Comparison of ENCODE assay signal across 1 cellular context in genomic region chr1:61056674-61057439, GRCh38.
TF ChIP-seq lines count a peak whose summit lies in the region.

No MANE protein-coding gene starts in this region.

TF ChIP-seq in HepG2, 621 proteins besides CTCF, POLR2A, EP300 and RAD21 (continued from another document and continues in another):
- TF ChIP-seq CBX2 (IDR thresholded peaks at IDR 0.05; ENCODE audit: low read depth, low read length) (peak; percentile 64; the same call in 1 of the 2 replicates), CBX2 (CRISPR knock-in tag; IDR thresholded peaks at IDR 0.05; ENCODE audit: low read depth) (no peak), PCBP2 (optimal IDR thresholded peaks at IDR 0.05; ENCODE audit: low read depth, low read length, poor library complexity, severe bottlenecking) (no peak), CEBPB (IDR thresholded peaks at IDR 0.05; ENCODE audit: borderline replicate concordance, low read depth, low read length) (peak; percentile 14; the same call in 1 of the 2 replicates), NRL (CRISPR knock-in tag; IDR thresholded peaks at IDR 0.05; ENCODE audit: borderline replicate concordance) (peak; percentile 66; the same call in 1 of the 2 replicates), ZNF512B (CRISPR knock-in tag; IDR thresholded peaks at IDR 0.05; ENCODE audit: borderline replicate concordance) (peak; percentile 22; the same call in 1 of the 2 replicates), ZNF614 (CRISPR knock-in tag; IDR thresholded peaks at IDR 0.05; ENCODE audit: borderline replicate concordance) (peak; percentile 45; the same call in 1 of the 2 replicates), ZFP82 (CRISPR knock-in tag; IDR thresholded peaks at IDR 0.05; ENCODE audit: borderline replicate concordance) (no peak), HOXA9 (CRISPR knock-in tag; IDR thresholded peaks at IDR 0.05; ENCODE audit: borderline replicate concordance) (no peak), RFX3 (CRISPR knock-in tag; IDR thresholded peaks at IDR 0.05) (no peak), MIER3 (CRISPR knock-in tag; IDR thresholded peaks at IDR 0.05; ENCODE audit: borderline replicate concordance) (no peak), SOX13 (IDR thresholded peaks at IDR 0.05) (no peak), SOX13 (CRISPR knock-in tag; conservative IDR thresholded peaks at IDR 0.05 in 1 of 2, IDR thresholded peaks at IDR 0.05 in 1 of 2) (0 out of 4 replicates have a peak, but pooled peaks of 1 of the 2 experiments have one; percentile 21), GATAD2A (CRISPR knock-in tag; IDR thresholded peaks at IDR 0.05) (peak; percentile 52; the same call in 1 of the 2 replicates), MXD4 (CRISPR knock-in tag; IDR thresholded peaks at IDR 0.05) (0 out of 2 replicates have a peak, but pooled peaks have one; percentile 50), SRY (CRISPR knock-in tag; IDR thresholded peaks at IDR 0.05) (no peak), ZNF292 (CRISPR knock-in tag; IDR thresholded peaks at IDR 0.05; ENCODE audit: borderline replicate concordance, low read depth) (peak; percentile 72; the same call in 1 of the 2 replicates), STAG1 (CRISPR knock-in tag; IDR thresholded peaks at IDR 0.05) (peak; percentile 5; the same call in 1 of the 2 replicates), NCOA2 (CRISPR knock-in tag; IDR thresholded peaks at IDR 0.05) (no peak), ZUFSP (CRISPR knock-in tag; IDR thresholded peaks at IDR 0.05; ENCODE audit: borderline replicate concordance) (no peak), TBL1XR1 (IDR thresholded peaks at IDR 0.05; ENCODE audit: borderline replicate concordance, low read length, partially characterized antibody) (no peak), TFDP1 (CRISPR knock-in tag; IDR thresholded peaks at IDR 0.05; ENCODE audit: borderline replicate concordance) (peak; percentile 29; the same call in 1 of the 2 replicates), KDM2A (CRISPR knock-in tag; IDR thresholded peaks at IDR 0.05; ENCODE audit: borderline replicate concordance, low read depth) (peak; percentile 35; the same call in 1 of the 2 replicates), ZNF18 (CRISPR knock-in tag; IDR thresholded peaks at IDR 0.05; ENCODE audit: insufficient replicate concordance) (no peak), PCBP1 (IDR thresholded peaks at IDR 0.05; ENCODE audit: borderline replicate concordance, low read depth, low read length) (0 out of 2 replicates have a peak, but pooled peaks have one; percentile 34), AGO2 (optimal IDR thresholded peaks at IDR 0.05; ENCODE audit: low read depth, low read length) (no peak), ZNF101 (CRISPR knock-in tag; IDR thresholded peaks at IDR 0.05; ENCODE audit: borderline replicate concordance, low read depth) (no peak), SP1 (IDR thresholded peaks at IDR 0.05) (no peak), SP1 (CRISPR knock-in tag; IDR thresholded peaks at IDR 0.05) (no peak), SAP130 (CRISPR knock-in tag; IDR thresholded peaks at IDR 0.05; ENCODE audit: low read depth) (peak; percentile 68), KAT7 (CRISPR knock-in tag; IDR thresholded peaks at IDR 0.05; ENCODE audit: borderline replicate concordance) (peak; percentile 82), MEIS2 (CRISPR knock-in tag; IDR thresholded peaks at IDR 0.05) (0 out of 2 replicates have a peak, but pooled peaks have one; percentile 50), ZFP91 (CRISPR knock-in tag; IDR thresholded peaks at IDR 0.05; ENCODE audit: borderline replicate concordance) (peak; percentile 99), KLF16 (CRISPR knock-in tag; IDR thresholded peaks at IDR 0.05) (peak in 1 of 2 experiments; percentile 41; a peak in 1 of 4 replicates), ZNF263 (CRISPR knock-in tag; IDR thresholded peaks at IDR 0.05) (no peak)
- TF ChIP-seq, protein P1, sequence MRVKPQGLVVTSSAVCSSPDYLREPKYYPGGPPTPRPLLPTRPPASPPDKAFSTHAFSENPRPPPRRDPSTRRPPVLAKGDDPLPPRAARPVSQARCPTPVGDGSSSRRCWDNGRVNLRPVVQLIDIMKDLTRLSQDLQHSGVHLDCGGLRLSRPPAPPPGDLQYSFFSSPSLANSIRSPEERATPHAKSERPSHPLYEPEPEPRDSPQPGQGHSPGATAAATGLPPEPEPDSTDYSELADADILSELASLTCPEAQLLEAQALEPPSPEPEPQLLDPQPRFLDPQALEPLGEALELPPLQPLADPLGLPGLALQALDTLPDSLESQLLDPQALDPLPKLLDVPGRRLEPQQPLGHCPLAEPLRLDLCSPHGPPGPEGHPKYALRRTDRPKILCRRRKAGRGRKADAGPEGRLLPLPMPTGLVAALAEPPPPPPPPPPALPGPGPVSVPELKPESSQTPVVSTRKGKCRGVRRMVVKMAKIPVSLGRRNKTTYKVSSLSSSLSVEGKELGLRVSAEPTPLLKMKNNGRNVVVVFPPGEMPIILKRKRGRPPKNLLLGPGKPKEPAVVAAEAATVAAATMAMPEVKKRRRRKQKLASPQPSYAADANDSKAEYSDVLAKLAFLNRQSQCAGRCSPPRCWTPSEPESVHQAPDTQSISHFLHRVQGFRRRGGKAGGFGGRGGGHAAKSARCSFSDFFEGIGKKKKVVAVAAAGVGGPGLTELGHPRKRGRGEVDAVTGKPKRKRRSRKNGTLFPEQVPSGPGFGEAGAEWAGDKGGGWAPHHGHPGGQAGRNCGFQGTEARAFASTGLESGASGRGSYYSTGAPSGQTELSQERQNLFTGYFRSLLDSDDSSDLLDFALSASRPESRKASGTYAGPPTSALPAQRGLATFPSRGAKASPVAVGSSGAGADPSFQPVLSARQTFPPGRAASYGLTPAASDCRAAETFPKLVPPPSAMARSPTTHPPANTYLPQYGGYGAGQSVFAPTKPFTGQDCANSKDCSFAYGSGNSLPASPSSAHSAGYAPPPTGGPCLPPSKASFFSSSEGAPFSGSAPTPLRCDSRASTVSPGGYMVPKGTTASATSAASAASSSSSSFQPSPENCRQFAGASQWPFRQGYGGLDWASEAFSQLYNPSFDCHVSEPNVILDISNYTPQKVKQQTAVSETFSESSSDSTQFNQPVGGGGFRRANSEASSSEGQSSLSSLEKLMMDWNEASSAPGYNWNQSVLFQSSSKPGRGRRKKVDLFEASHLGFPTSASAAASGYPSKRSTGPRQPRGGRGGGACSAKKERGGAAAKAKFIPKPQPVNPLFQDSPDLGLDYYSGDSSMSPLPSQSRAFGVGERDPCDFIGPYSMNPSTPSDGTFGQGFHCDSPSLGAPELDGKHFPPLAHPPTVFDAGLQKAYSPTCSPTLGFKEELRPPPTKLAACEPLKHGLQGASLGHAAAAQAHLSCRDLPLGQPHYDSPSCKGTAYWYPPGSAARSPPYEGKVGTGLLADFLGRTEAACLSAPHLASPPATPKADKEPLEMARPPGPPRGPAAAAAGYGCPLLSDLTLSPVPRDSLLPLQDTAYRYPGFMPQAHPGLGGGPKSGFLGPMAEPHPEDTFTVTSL (CRISPR knock-in tag; IDR thresholded peaks at IDR 0.05; ENCODE audit: borderline replicate concordance), result 0 out of 2 replicates have a peak, but pooled peaks have one; percentile 37
- TF ChIP-seq, protein P2, sequence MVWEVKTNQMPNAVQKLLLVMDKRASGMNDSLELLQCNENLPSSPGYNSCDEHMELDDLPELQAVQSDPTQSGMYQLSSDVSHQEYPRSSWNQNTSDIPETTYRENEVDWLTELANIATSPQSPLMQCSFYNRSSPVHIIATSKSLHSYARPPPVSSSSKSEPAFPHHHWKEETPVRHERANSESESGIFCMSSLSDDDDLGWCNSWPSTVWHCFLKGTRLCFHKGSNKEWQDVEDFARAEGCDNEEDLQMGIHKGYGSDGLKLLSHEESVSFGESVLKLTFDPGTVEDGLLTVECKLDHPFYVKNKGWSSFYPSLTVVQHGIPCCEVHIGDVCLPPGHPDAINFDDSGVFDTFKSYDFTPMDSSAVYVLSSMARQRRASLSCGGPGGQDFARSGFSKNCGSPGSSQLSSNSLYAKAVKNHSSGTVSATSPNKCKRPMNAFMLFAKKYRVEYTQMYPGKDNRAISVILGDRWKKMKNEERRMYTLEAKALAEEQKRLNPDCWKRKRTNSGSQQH (CRISPR knock-in tag; IDR thresholded peaks at IDR 0.05; ENCODE audit: low read depth), result no peak
- TF ChIP-seq, protein P3, sequence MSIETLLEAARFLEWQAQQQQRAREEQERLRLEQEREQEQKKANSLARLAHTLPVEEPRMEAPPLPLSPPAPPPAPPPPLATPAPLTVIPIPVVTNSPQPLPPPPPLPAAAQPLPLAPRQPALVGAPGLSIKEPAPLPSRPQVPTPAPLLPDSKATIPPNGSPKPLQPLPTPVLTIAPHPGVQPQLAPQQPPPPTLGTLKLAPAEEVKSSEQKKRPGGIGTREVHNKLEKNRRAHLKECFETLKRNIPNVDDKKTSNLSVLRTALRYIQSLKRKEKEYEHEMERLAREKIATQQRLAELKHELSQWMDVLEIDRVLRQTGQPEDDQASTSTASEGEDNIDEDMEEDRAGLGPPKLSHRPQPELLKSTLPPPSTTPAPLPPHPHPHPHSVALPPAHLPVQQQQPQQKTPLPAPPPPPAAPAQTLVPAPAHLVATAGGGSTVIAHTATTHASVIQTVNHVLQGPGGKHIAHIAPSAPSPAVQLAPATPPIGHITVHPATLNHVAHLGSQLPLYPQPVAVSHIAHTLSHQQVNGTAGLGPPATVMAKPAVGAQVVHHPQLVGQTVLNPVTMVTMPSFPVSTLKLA (IDR thresholded peaks at IDR 0.05), result peak; percentile 53
- TF ChIP-seq, protein P4, sequence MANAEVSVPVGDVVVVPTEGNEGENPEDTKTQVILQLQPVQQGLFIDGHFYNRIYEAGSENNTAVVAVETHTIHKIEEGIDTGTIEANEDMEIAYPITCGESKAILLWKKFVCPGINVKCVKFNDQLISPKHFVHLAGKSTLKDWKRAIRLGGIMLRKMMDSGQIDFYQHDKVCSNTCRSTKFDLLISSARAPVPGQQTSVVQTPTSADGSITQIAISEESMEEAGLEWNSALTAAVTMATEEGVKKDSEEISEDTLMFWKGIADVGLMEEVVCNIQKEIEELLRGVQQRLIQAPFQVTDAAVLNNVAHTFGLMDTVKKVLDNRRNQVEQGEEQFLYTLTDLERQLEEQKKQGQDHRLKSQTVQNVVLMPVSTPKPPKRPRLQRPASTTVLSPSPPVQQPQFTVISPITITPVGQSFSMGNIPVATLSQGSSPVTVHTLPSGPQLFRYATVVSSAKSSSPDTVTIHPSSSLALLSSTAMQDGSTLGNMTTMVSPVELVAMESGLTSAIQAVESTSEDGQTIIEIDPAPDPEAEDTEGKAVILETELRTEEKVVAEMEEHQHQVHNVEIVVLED (CRISPR knock-in tag; IDR thresholded peaks at IDR 0.05; ENCODE audit: borderline replicate concordance), result 0 out of 2 replicates have a peak, but pooled peaks have one; percentile 15
